Comparison of ENCODE assay signal across 20 cellular contexts in the genomic region with DNA sequence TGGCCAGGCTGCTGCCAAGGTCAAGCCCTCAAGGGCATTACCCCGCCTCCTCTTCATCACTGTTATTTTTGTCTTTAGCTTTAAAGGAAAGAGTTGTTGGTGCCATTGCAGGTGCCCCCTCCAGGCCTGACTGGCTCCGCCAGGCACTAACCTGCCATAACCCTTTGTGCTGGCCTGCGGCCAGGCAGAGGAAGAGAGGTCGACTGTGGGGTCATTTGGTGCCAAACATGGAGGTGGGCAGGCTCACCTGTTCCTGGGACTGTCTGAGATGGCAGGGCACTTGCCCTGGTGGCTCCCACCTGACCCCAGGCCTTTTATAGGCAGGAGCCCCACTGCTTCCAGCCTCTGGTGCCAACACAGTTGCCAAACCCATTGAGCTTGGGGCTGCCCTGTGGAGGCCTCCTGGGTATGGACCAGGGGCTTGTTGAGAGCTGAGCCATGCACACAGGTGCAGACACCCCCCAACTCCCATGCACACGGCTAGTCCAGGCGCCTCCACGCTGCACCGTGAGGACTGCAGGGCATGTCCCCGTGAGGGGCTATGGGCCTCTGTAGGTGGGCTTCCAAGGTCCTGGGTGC. TPM values are rescaled to one million over a fixed set of nuclear protein-coding genes. Genes with fewer than 3 reads are reported as not detected.
DNase-seq lines count a peak whose midpoint lies in the region; ATAC-seq, FAIRE-seq and TF ChIP-seq lines count a peak whose summit lies in the region.
"Had no signal": no experiment of that assay in that cellular context is flagged by ENCODE, and none has a peak within 500 bp of the region (broad histone marks: within the 10 kb centered on the region; RNA-seq: fewer than 3 reads in every experiment).

No MANE protein-coding gene starts in this region.

- peak; percentile 29 for DNase-seq in activated naive CD8-positive, alpha-beta T cell treated with anti-CD3 and anti-CD28 coated beads, Interleukin-2, amount 10 ng/mL, durations not matched to agents 7 days and 5 days
- DNase-seq in activated naive CD8-positive, alpha-beta T cell treated with anti-CD3 and anti-CD28 coated beads for 36 hours, result no peak
- DNase-seq in RWPE1 (ENCODE audit: low spot score) (no peak), kidney (peak; percentile 83), left lung (no peak), tibial nerve (ENCODE audit: low spot score in 2 of 2) (no peak)
- DNase-seq in stimulated activated naive CD8-positive, alpha-beta T cell treated with anti-CD3 and anti-CD28 coated beads, Interleukin-15, amount 100 ng/mL, for 72 hours, result no peak
- DNase-seq: effector memory CD8-positive, alpha-beta T cell; HCEC 1CT; NCI-H526 treated with DMSO at 0.1 percent for 48 hours had no signal

- H3K27ac Mint-ChIP-seq in activated naive CD8-positive, alpha-beta T cell treated with anti-CD3 and anti-CD28 coated beads, Interleukin-2, amount 10 ng/mL, durations not matched to agents 7 days and 5 days, result no peak overlapping the region
- no peak overlapping the region for H3K27ac Mint-ChIP-seq in activated naive CD8-positive, alpha-beta T cell treated with anti-CD3 and anti-CD28 coated beads for 36 hours
- no peak overlapping the region for H3K27ac Mint-ChIP-seq in stimulated activated naive CD8-positive, alpha-beta T cell treated with anti-CD3 and anti-CD28 coated beads, Interleukin-15, amount 100 ng/mL, for 72 hours
- H3K27ac Mint-ChIP-seq: activated T-helper 17 cell treated with anti-CD3 and anti-CD28 coated beads, Interleukin-2, amount 50 U/mL, for 72 hours; CD8-positive, alpha-beta T cell had no signal

- H3K4me1 Mint-ChIP-seq in activated naive CD8-positive, alpha-beta T cell treated with anti-CD3 and anti-CD28 coated beads, Interleukin-2, amount 10 ng/mL, durations not matched to agents 7 days and 5 days, result peaks cover 1% of the 10 kb centered on the region
- no peaks in the 10 kb centered on the region for H3K4me1 Mint-ChIP-seq in activated naive CD8-positive, alpha-beta T cell treated with anti-CD3 and anti-CD28 coated beads for 36 hours
- H3K4me1 Mint-ChIP-seq in stimulated activated naive CD8-positive, alpha-beta T cell treated with anti-CD3 and anti-CD28 coated beads, Interleukin-15, amount 100 ng/mL, for 72 hours, result no peaks in the 10 kb centered on the region
- H3K4me1 Mint-ChIP-seq: activated T-helper 17 cell treated with anti-CD3 and anti-CD28 coated beads, Interleukin-2, amount 50 U/mL, for 72 hours; central memory CD8-positive, alpha-beta T cell had no signal

- CTCF ChIA-PET in RWPE1 (lab: Yijun Ruan, JAX), result interaction anchor here (0.6 to 2.2 kb wide), 3 partner anchors 77 to 164 kb away, joined by 3 to 9 read pairs (median 6); no protein-coding TSS in a partner anchor

- no peaks in the 10 kb centered on the region for H3K36me3 ChIP-seq in kidney (ENCODE audit: control insufficient read depth in 1 of 2, insufficient read depth in 2 of 2, low read length in 2 of 2)
- H3K36me3 ChIP-seq in left lung, result peaks cover 0 to 13% of the 10 kb centered on the region in 2 donors
- peaks cover 0 to 12% (median 0%) of the 10 kb centered on the region in 3 donors for H3K36me3 ChIP-seq in tibial nerve

- no peak overlapping the region for H3K4me3 Mint-ChIP-seq in activated naive CD8-positive, alpha-beta T cell treated with anti-CD3 and anti-CD28 coated beads, Interleukin-2, amount 10 ng/mL, durations not matched to agents 7 days and 5 days
- no peak overlapping the region for H3K4me3 Mint-ChIP-seq in activated naive CD8-positive, alpha-beta T cell treated with anti-CD3 and anti-CD28 coated beads for 36 hours
- no peak overlapping the region for H3K4me3 Mint-ChIP-seq in stimulated activated naive CD8-positive, alpha-beta T cell treated with anti-CD3 and anti-CD28 coated beads, Interleukin-15, amount 100 ng/mL, for 72 hours
- H3K4me3 Mint-ChIP-seq: activated T-helper 17 cell treated with anti-CD3 and anti-CD28 coated beads, Interleukin-2, amount 50 U/mL, for 72 hours; CD8-positive, alpha-beta T cell; central memory CD8-positive, alpha-beta T cell; effector memory CD8-positive, alpha-beta T cell; neural crest cell had no signal

- H3K27ac ChIP-seq in RWPE1 (peak overlapping the region; percentile 55), kidney (ENCODE audit: low read depth in 2 of 2, low read length in 2 of 2) (peak overlapping the region; percentile 43 to 47), left lung (no peak overlapping the region), tibial nerve (no peak overlapping the region)
- H3K27ac ChIP-seq: HL-60 had no signal

- TF ChIP-seq POLR2A in tibial nerve (IDR thresholded peaks at IDR 0.05), result no peak

- TF ChIP-seq CTCF in RWPE1 (conservative IDR thresholded peaks at IDR 0.05; ENCODE audit: low read depth) (no peak), kidney (IDR thresholded peaks at IDR 0.05; ENCODE audit: borderline replicate concordance, extremely low read depth, insufficient read depth) (peak; percentile 5), left lung (IDR thresholded peaks at IDR 0.05) (no peak), tibial nerve (IDR thresholded peaks at IDR 0.05) (no peak)

- H3K4me3 ChIP-seq in kidney (ENCODE audit: low read length in 2 of 2) (no peak overlapping the region), left lung (no peak overlapping the region), tibial nerve (no peak overlapping the region)

- H3K9me3 ChIP-seq in kidney (ENCODE audit: control insufficient read depth in 1 of 2, low read length in 2 of 2) (no peaks in the 10 kb centered on the region), left lung (no peaks in the 10 kb centered on the region), tibial nerve (no peaks in the 10 kb centered on the region)

- POLR2A ChIA-PET in activated naive CD8-positive, alpha-beta T cell treated with anti-CD3 and anti-CD28 coated beads, Interleukin-2, amount 10 ng/mL, durations not matched to agents 7 days and 5 days (lab: Charles Lee), result no interaction called here
- POLR2A ChIA-PET in RWPE1 (lab: Yijun Ruan, JAX; ENCODE audit: low non-redundant PET), result no interaction called here

- H3K9ac ChIP-seq in kidney (ENCODE audit: low read length in 2 of 2), result no peak overlapping the region

- peaks cover 2% of the 10 kb centered on the region for H3K27me3 Mint-ChIP-seq in activated naive CD8-positive, alpha-beta T cell treated with anti-CD3 and anti-CD28 coated beads, Interleukin-2, amount 10 ng/mL, durations not matched to agents 7 days and 5 days
- no peaks in the 10 kb centered on the region for H3K27me3 Mint-ChIP-seq in activated naive CD8-positive, alpha-beta T cell treated with anti-CD3 and anti-CD28 coated beads for 36 hours
- H3K27me3 Mint-ChIP-seq in stimulated activated naive CD8-positive, alpha-beta T cell treated with anti-CD3 and anti-CD28 coated beads, Interleukin-15, amount 100 ng/mL, for 72 hours, result no peaks in the 10 kb centered on the region
- H3K27me3 Mint-ChIP-seq: activated T-helper 17 cell treated with anti-CD3 and anti-CD28 coated beads, Interleukin-2, amount 50 U/mL, for 72 hours; central memory CD8-positive, alpha-beta T cell had no signal

- TF ChIP-seq EP300 in tibial nerve (IDR thresholded peaks at IDR 0.05), result no peak

- FAIRE-seq in kidney (lab: Jason Lieb, UNC), result no peak
- FAIRE-seq: keratinocyte, urothelium cell line had no signal

- no peak for ATAC-seq in activated naive CD8-positive, alpha-beta T cell treated with anti-CD3 and anti-CD28 coated beads, Interleukin-2, amount 10 ng/mL, durations not matched to agents 7 days and 5 days (ENCODE audit: low read depth)
- ATAC-seq in stimulated activated naive CD8-positive, alpha-beta T cell treated with anti-CD3 and anti-CD28 coated beads, Interleukin-15, amount 100 ng/mL, for 72 hours, result peak; percentile 26
- ATAC-seq in GM21717 (IDR thresholded peaks at IDR 0.05; ENCODE audit: unreplicated experiment) (no peak), left lung (no peak)
- ATAC-seq: activated T-helper 17 cell treated with anti-CD3 and anti-CD28 coated beads, Interleukin-2, amount 50 U/mL, for 72 hours; CD8-positive, alpha-beta T cell; effector memory CD8-positive, alpha-beta T cell had no signal

- H3K4me1 ChIP-seq in kidney (ENCODE audit: control insufficient read depth in 1 of 2, insufficient read depth in 1 of 2, low read depth in 1 of 2, low read length in 2 of 2), result peaks cover 6 to 18% of the 10 kb centered on the region in 2 donors
- peaks cover 0 to 15% of the 10 kb centered on the region in 2 donors for H3K4me1 ChIP-seq in left lung
- peaks cover 0 to 25% (median 0%) of the 10 kb centered on the region in 4 donors for H3K4me1 ChIP-seq in tibial nerve

- intact Hi-C loops in kidney (cut with DNase I), result no loop called here
- intact Hi-C loops in left lung (cut with DNase I), result loop anchor here in 1 of 2 donors (10.0 kb wide), 1 partner anchor 150 kb away; no protein-coding TSS in a partner anchor

- WGBS in tibial nerve, 2 donors, result 81 to 88% methylated on average over 7 of the region's 9 CpGs

- H3K9me3 Mint-ChIP-seq in activated naive CD8-positive, alpha-beta T cell treated with anti-CD3 and anti-CD28 coated beads, Interleukin-2, amount 10 ng/mL, durations not matched to agents 7 days and 5 days, result no peaks in the 10 kb centered on the region
- H3K9me3 Mint-ChIP-seq in activated naive CD8-positive, alpha-beta T cell treated with anti-CD3 and anti-CD28 coated beads for 36 hours, result no peaks in the 10 kb centered on the region
- no peaks in the 10 kb centered on the region for H3K9me3 Mint-ChIP-seq in stimulated activated naive CD8-positive, alpha-beta T cell treated with anti-CD3 and anti-CD28 coated beads, Interleukin-15, amount 100 ng/mL, for 72 hours
- H3K9me3 Mint-ChIP-seq: activated T-helper 17 cell treated with anti-CD3 and anti-CD28 coated beads, Interleukin-2, amount 50 U/mL, for 72 hours; CD8-positive, alpha-beta T cell; central memory CD8-positive, alpha-beta T cell; effector memory CD8-positive, alpha-beta T cell; neural crest cell had no signal

- H3K27me3 ChIP-seq in left lung (no peaks in the 10 kb centered on the region), tibial nerve (no peaks in the 10 kb centered on the region)

- H3K36me3 Mint-ChIP-seq in activated naive CD8-positive, alpha-beta T cell treated with anti-CD3 and anti-CD28 coated beads, Interleukin-2, amount 10 ng/mL, durations not matched to agents 7 days and 5 days, result no peaks in the 10 kb centered on the region
- H3K36me3 Mint-ChIP-seq in activated naive CD8-positive, alpha-beta T cell treated with anti-CD3 and anti-CD28 coated beads for 36 hours, result no peaks in the 10 kb centered on the region
- H3K36me3 Mint-ChIP-seq: CD8-positive, alpha-beta T cell had no signal

RNA-seq across cellular contexts. Expression of gene PLD4, which starts 29.4 kb away (rescaled TPM):
- under 1 TPM in 1 of 2 experiments, not detected in 1; 0.06 TPM for total RNA-seq in activated naive CD8-positive, alpha-beta T cell treated with anti-CD3 and anti-CD28 coated beads, Interleukin-2, amount 10 ng/mL, durations not matched to agents 7 days and 5 days
- not detected for total RNA-seq in activated naive CD8-positive, alpha-beta T cell treated with anti-CD3 and anti-CD28 coated beads for 36 hours
- total RNA-seq in kidney (3.2 TPM), left lung (under 1 TPM; 0.76 to 0.93 TPM), tibial nerve (1 to 10 TPM in 1 of 4 donors, not detected in 3; 2.4 TPM)
- not detected for polyA plus RNA-seq in kidney (ENCODE audit: insufficient read depth, low read depth, low replicate concordance)
- total RNA-seq: activated T-helper 17 cell treated with anti-CD3 and anti-CD28 coated beads, Interleukin-2, amount 50 U/mL, for 72 hours; Daoy; SK-MEL-5 had no signal
- polyA plus RNA-seq: keratinocyte had no signal

RNA-seq across cellular contexts. Expression of gene CEP170B, which starts 30.2 kb away (rescaled TPM):
- 1 to 10 TPM; 5.7 to 6.3 TPM for total RNA-seq in activated naive CD8-positive, alpha-beta T cell treated with anti-CD3 and anti-CD28 coated beads, Interleukin-2, amount 10 ng/mL, durations not matched to agents 7 days and 5 days
- total RNA-seq in activated naive CD8-positive, alpha-beta T cell treated with anti-CD3 and anti-CD28 coated beads for 36 hours, result 1 to 10 TPM; 4.6 to 4.7 TPM
- total RNA-seq in kidney (42.4 TPM), left lung (10 to 100 TPM; 35.1 to 42.3 TPM), tibial nerve (10 to 100 TPM; 10.1 to 36.3 (median 13.0) TPM)
- polyA plus RNA-seq in kidney (ENCODE audit: insufficient read depth, low read depth, low replicate concordance), result 8.1 TPM

Comparison
In these comparisons a context has a peak if more than half of its experiments do, and no peak if none do; other contexts are left out.
1. DNase-seq: peak in activated naive CD8-positive, alpha-beta T cell treated with anti-CD3 and anti-CD28 coated beads, Interleukin-2, amount 10 ng/mL, durations not matched to agents 7 days and 5 days (single experiment) and kidney (single experiment); none in activated naive CD8-positive, alpha-beta T cell treated with anti-CD3 and anti-CD28 coated beads for 36 hours (single experiment), RWPE1 (single experiment), stimulated activated naive CD8-positive, alpha-beta T cell treated with anti-CD3 and anti-CD28 coated beads, Interleukin-15, amount 100 ng/mL, for 72 hours (0 of 2), left lung (0 of 2) and tibial nerve (0 of 2).
2. H3K27ac ChIP-seq: peak in RWPE1 (single experiment) and kidney (2 of 2); none in left lung (0 of 2) and tibial nerve (0 of 4).